1 cellular context compared by ENCODE assay signal in the genomic region with DNA sequence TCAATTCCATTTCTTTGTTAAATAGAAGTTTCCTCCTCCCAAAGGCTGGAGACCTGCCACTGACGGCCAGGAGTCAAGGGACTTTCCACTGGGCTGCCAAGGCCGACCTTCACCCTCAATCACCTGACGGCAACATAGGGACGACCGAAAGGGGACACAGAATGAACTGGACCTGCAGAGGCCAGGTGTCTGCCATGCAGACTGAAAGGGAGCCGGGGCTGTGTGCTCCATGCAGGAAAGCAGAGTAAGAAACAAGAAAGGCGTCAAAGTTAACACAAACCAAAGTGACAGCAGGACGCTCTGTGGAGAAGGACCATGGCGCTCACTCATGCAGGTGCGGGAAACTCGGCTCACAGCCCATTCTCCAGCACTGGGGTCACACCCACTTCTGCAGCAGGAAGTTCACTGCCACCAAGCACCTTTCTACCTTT.
TF ChIP-seq lines count a peak whose summit lies in the region.

No MANE protein-coding gene starts in this region.

TF ChIP-seq in WTC11, 78 proteins besides CTCF, POLR2A, EP300 and RAD21 (continued from another document):
- TF ChIP-seq, protein P1, sequence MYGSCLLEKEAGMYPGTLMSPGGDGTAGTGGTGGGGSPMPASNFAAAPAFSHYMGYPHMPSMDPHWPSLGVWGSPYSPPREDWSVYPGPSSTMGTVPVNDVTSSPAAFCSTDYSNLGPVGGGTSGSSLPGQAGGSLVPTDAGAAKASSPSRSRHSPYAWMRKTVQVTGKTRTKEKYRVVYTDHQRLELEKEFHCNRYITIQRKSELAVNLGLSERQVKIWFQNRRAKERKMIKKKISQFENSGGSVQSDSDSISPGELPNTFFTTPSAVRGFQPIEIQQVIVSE (CRISPR knock-in tag; IDR thresholded peaks at IDR 0.05; ENCODE audit: borderline replicate concordance), result no peak
- TF ChIP-seq ESRRA (CRISPR knock-in tag; IDR thresholded peaks at IDR 0.05; ENCODE audit: borderline replicate concordance), result no peak
- TF ChIP-seq ZNF219 (CRISPR knock-in tag; IDR thresholded peaks at IDR 0.05; ENCODE audit: borderline replicate concordance), result no peak
- TF ChIP-seq NFATC4 (CRISPR knock-in tag; IDR thresholded peaks at IDR 0.05), result no peak
- no peak for TF ChIP-seq USF2 (CRISPR knock-in tag; IDR thresholded peaks at IDR 0.05)
- no peak for TF ChIP-seq RELA (CRISPR knock-in tag; IDR thresholded peaks at IDR 0.05; ENCODE audit: borderline replicate concordance)
- no peak for TF ChIP-seq CBFB (CRISPR knock-in tag; IDR thresholded peaks at IDR 0.05; ENCODE audit: low read depth)
- no peak for TF ChIP-seq TP53 (CRISPR knock-in tag; IDR thresholded peaks at IDR 0.05)
- TF ChIP-seq ELF4 (CRISPR knock-in tag; IDR thresholded peaks at IDR 0.05; ENCODE audit: low read depth), result no peak
- TF ChIP-seq PREB (CRISPR knock-in tag; IDR thresholded peaks at IDR 0.05; ENCODE audit: borderline replicate concordance), result no peak
- no peak for TF ChIP-seq PRRX2 (CRISPR knock-in tag; IDR thresholded peaks at IDR 0.05)
- no peak for TF ChIP-seq E2F4 (CRISPR knock-in tag; IDR thresholded peaks at IDR 0.05; ENCODE audit: borderline replicate concordance, low read depth)
